In genomic region chr17:39612291-39612894, GRCh38 we compare ENCODE assay signal across 1 cellular context.
TF ChIP-seq lines count a peak whose summit lies in the region.

No MANE protein-coding gene starts in this region.

TF ChIP-seq in K562, 482 proteins besides CTCF, POLR2A, EP300 and RAD21:
- TF ChIP-seq PCBP1 (IDR thresholded peaks at IDR 0.05; ENCODE audit: low read depth, low read length, poor library complexity, severe bottlenecking) (peak; percentile 42), XRCC5 (IDR thresholded peaks at IDR 0.05; ENCODE audit: low read depth, low read length) (no peak)
